Comparison of ENCODE assay signal across 8 cellular contexts in the genomic region with DNA sequence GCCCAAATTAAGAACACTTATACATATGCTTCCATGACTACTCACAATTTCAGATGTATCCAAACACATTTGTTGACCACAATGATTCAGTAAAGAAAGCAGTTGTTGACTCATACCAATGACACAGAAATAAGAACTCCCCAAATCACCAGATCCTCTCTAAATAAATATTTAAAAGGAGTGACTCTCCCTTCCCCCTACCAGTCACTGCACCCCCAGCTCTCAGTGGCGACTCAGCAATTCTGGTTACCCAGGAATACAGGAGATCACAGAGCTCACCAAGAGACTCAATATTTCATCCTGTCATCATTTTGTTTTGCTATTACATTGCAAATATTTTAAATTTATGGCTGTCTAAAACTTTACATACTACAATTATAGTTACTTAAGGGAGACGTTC.
A peak's percentile ranks its signal among the peaks of the same experiment; 100 is the strongest.
DNase-seq lines count a peak whose midpoint lies in the region; ATAC-seq and TF ChIP-seq lines count a peak whose summit lies in the region.

No MANE protein-coding gene starts in this region.

- no peak overlapping the region for H4K8ac ChIP-seq in mesendoderm (ENCODE audit: low read depth, low read length)

- DNase-seq in CD14-positive monocyte (ENCODE audit: low spot score) (peak; percentile 90), MG63 (peak; percentile 47), mesendoderm (peak; percentile 23), mucosa of gallbladder (ENCODE audit: low spot score) (no peak), heart right ventricle (no peak)
- peak in 1 of 2 donors; percentile 35 for DNase-seq in activated naive CD4-positive, alpha-beta T cell treated with anti-CD3 and anti-CD28 coated beads, Interleukin-2, amount 50 U/mL, for 72 hours (ENCODE audit: low spot score in 2 of 2)

- no peak overlapping the region for H3K27ac ChIP-seq in mesendoderm (ENCODE audit: low read depth, low read length)
- H3K27ac ChIP-seq in heart right ventricle: no peak overlapping the region

- H2BK5ac ChIP-seq in mesendoderm (ENCODE audit: low read length): no peak overlapping the region

- no peaks in the 10 kb centered on the region for H3K79me2 ChIP-seq in mesendoderm (ENCODE audit: control insufficient read depth, insufficient read depth, low read length)

- H3K4me3 Mint-ChIP-seq in CD14-positive monocyte: peak overlapping the region in 1 of 2 donors; percentile 3

- H3K36me3 ChIP-seq in MG63: no peaks in the 10 kb centered on the region; the same call in 1 of the 2 replicates
- no peaks in the 10 kb centered on the region for H3K36me3 ChIP-seq in mesendoderm (ENCODE audit: control insufficient read depth, insufficient read depth, low read length)
- H3K36me3 ChIP-seq in heart right ventricle: peaks cover 0 to 54% (median 4%) of the 10 kb centered on the region in 9 donors

- no peak overlapping the region for H3K4ac ChIP-seq in mesendoderm (ENCODE audit: low read depth, low read length)

- no peaks in the 10 kb centered on the region for H3K27me3 ChIP-seq in MG63
- no peaks in the 10 kb centered on the region for H3K27me3 ChIP-seq in mesendoderm (ENCODE audit: insufficient read depth, low read length, poor library complexity)
- no peaks in the 10 kb centered on the region for H3K27me3 ChIP-seq in heart right ventricle

- intact Hi-C loops in CD14-positive monocyte (cut with micrococcal nuclease): loop anchor here (5.0 to 10.0 kb wide), 3 partner anchors 53 to 132 kb away; partner anchors contain the start of gene RGCC (in 1 of the 2)
- intact Hi-C loops in heart right ventricle (cut with DNase I): no loop called here

- no peak overlapping the region for H3K4me2 ChIP-seq in mesendoderm (ENCODE audit: low read length)

- H2AK5ac ChIP-seq in mesendoderm (ENCODE audit: low read length): no peak overlapping the region

- peaks cover 0 to 1% (median 0%) of the 10 kb centered on the region in 7 donors for H3K9me3 Mint-ChIP-seq in CD14-positive monocyte
- H3K9me3 Mint-ChIP-seq in activated naive CD4-positive, alpha-beta T cell treated with anti-CD3 and anti-CD28 coated beads, Interleukin-2, amount 50 U/mL, for 72 hours: no peaks in the 10 kb centered on the region

- no CpG with 5 or more reads among the region's 2 CpGs for WGBS in mesendoderm (ENCODE audit: extremely low coverage, insufficient coverage, low lambda C conversion rate)
- WGBS in heart right ventricle, 2 donors: 87 to 92% methylated on average over 2 of the region's 2 CpGs

- no peak overlapping the region for H2BK15ac ChIP-seq in mesendoderm (replicated peaks; ENCODE audit: low read depth)

- H3K23ac ChIP-seq in mesendoderm (ENCODE audit: low read length): no peak overlapping the region

- TF ChIP-seq CTCF in CD14-positive monocyte (IDR thresholded peaks at IDR 0.05): no peak
- TF ChIP-seq CTCF in heart right ventricle (IDR thresholded peaks at IDR 0.05): no peak

- H3K27me3 Mint-ChIP-seq in CD14-positive monocyte (ENCODE audit: low read depth in 3 of 3): no peaks in the 10 kb centered on the region

- no peak overlapping the region for H3K9ac ChIP-seq in mesendoderm (ENCODE audit: low read length)

- H3K9me3 ChIP-seq in MG63 (no peaks in the 10 kb centered on the region), heart right ventricle (no peaks in the 10 kb centered on the region)

- peak overlapping the region; percentile 66 to 94 (median 89) for H3K27ac Mint-ChIP-seq in CD14-positive monocyte
- H3K27ac Mint-ChIP-seq in activated naive CD4-positive, alpha-beta T cell treated with anti-CD3 and anti-CD28 coated beads, Interleukin-2, amount 50 U/mL, for 72 hours: peak overlapping the region in 1 of 2 donors; percentile 10

- H3K4me1 ChIP-seq in mesendoderm (ENCODE audit: control insufficient read depth, low read depth, low read length) (no peaks in the 10 kb centered on the region), heart right ventricle (peaks cover 0 to 7% (median 0%) of the 10 kb centered on the region in 9 donors)

- H3K56ac ChIP-seq in mesendoderm (ENCODE audit: low read length): no peak overlapping the region

- H3K79me1 ChIP-seq in mesendoderm (ENCODE audit: low read length): no peaks in the 10 kb centered on the region

- H3K18ac ChIP-seq in mesendoderm (ENCODE audit: low read length): no peak overlapping the region

- H3K4me3 ChIP-seq in MG63 (no peak overlapping the region), mesendoderm (ENCODE audit: low read length) (no peak overlapping the region), heart right ventricle (no peak overlapping the region)

- peak; percentile 69 to 91 for ATAC-seq in activated naive CD4-positive, alpha-beta T cell treated with anti-CD3 and anti-CD28 coated beads, Interleukin-2, amount 50 U/mL, for 72 hours
- ATAC-seq in GM21825 (IDR thresholded peaks at IDR 0.05; ENCODE audit: unreplicated experiment) (no peak), HG03095 (IDR thresholded peaks at IDR 0.05; ENCODE audit: unreplicated experiment) (no peak), heart right ventricle (no peak)

- H3K4me1 Mint-ChIP-seq in CD14-positive monocyte: peaks cover 32% of the 10 kb centered on the region

- H3K36me3 Mint-ChIP-seq in CD14-positive monocyte: peaks cover 18 to 26% of the 10 kb centered on the region in 2 donors
- H3K36me3 Mint-ChIP-seq in activated naive CD4-positive, alpha-beta T cell treated with anti-CD3 and anti-CD28 coated beads, Interleukin-2, amount 50 U/mL, for 72 hours: peaks cover 7% of the 10 kb centered on the region in 2 donors

- H4K5ac ChIP-seq in mesendoderm (ENCODE audit: low read length): no peak overlapping the region

- no peak overlapping the region for H2BK120ac ChIP-seq in mesendoderm (ENCODE audit: low read depth, low read length)

Comparison
In these comparisons a context has a peak if more than half of its experiments do, and no peak if none do; other contexts are left out.
1. DNase-seq: peak in CD14-positive monocyte (single experiment), MG63 (single experiment) and mesendoderm (single experiment); none in mucosa of gallbladder (single experiment) and heart right ventricle (0 of 2).
2. ATAC-seq: peak in activated naive CD4-positive, alpha-beta T cell treated with anti-CD3 and anti-CD28 coated beads, Interleukin-2, amount 50 U/mL, for 72 hours (2 of 2); none in GM21825 (single experiment), HG03095 (single experiment) and heart right ventricle (0 of 8).
3. intact Hi-C loops: an anchor here in CD14-positive monocyte (5.0 to 10.0 kb wide); none called in heart right ventricle.